Comparison of ENCODE assay signal across 3 cellular contexts in the genomic region with DNA sequence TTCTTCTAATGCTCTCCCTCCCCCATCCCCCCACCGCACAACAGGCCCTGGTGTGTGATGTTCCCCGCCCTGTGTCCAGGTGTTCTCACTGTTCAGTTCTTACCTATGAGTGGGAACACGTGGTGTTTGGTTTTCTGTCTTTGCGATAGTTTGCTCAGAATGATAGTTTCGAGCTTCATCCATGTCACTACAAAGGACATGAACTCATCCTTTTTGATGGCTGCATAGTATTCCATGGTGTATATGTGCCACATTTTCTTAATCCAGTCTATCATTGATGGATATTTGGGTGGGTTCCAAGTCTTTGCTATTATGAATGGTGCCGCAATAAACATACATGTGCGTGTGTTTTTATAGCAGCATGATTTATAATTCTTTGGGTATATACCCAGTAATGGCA.
DNase-seq lines count a peak whose midpoint lies in the region; ATAC-seq, FAIRE-seq and TF ChIP-seq lines count a peak whose summit lies in the region.
"Not testable (repeated sequence)": the region's sequence is repeated elsewhere in the genome, so short reads cannot be mapped to it uniquely, and the experiment has no call there.

No MANE protein-coding gene starts in this region.

- POLR2A ChIA-PET in HEK293 (lab: Yijun Ruan, JAX); K562 (lab: Yijun Ruan, JAX); HepG2 (lab: Yijun Ruan, JAX): not testable (repeated sequence)

- H3K9me3 ChIP-seq in HEK293 (ENCODE audit: control insufficient read depth, insufficient read depth, low read depth, low read length); K562 (replicated peaks; ENCODE audit: control insufficient read depth, insufficient read depth, low read depth, low read length): not testable (repeated sequence)
- peaks cover 66% of the 10 kb centered on the region for H3K9me3 ChIP-seq in HepG2 (ENCODE audit: low read length)

- not testable (repeated sequence) for H3K4me1 ChIP-seq in HEK293 (ENCODE audit: control insufficient read depth, insufficient read depth, low read length); K562 (replicated peaks in 1 of 2; ENCODE audit: control insufficient read depth in 2 of 2, insufficient read depth in 2 of 2, low read length in 2 of 2); HepG2 (ENCODE audit: insufficient read depth, low read length)

- not testable (repeated sequence) for H2AFZ ChIP-seq in K562 (ENCODE audit: low read depth, low read length); HepG2 (ENCODE audit: low read length)

- TF ChIP-seq RAD21 in K562 (CRISPR knock-in tag; conservative IDR thresholded peaks at IDR 0.05 in 1 of 2, IDR thresholded peaks at IDR 0.05 in 1 of 2); HepG2 (CRISPR knock-in tag; IDR thresholded peaks at IDR 0.05): not testable (repeated sequence)

- FAIRE-seq in K562 (lab: Jason Lieb, UNC); HepG2 (lab: Jason Lieb, UNC): not testable (repeated sequence)

- H3K27ac ChIP-seq in HEK293 (ENCODE audit: extremely low read depth, low read depth, low read length); K562 (ENCODE audit: extremely low read depth, low read depth, low read length); HepG2 (ENCODE audit: extremely low read length, insufficient read depth, low read length): not testable (repeated sequence)

- CTCF ChIA-PET in HEK293 (lab: Yijun Ruan, JAX), result interaction anchor here (0.6 kb wide), 1 partner anchor 10 kb away, joined by 3 read pairs; no protein-coding TSS in a partner anchor
- CTCF ChIA-PET in K562 (lab: Yijun Ruan, JAX; ENCODE audit: low intra/inter-chr PET ratio); HepG2 (lab: Yijun Ruan, JAX; ENCODE audit: low intra/inter-chr PET ratio, low total read pairs): not testable (repeated sequence)

- not testable (repeated sequence) for H3K9ac ChIP-seq in K562 (ENCODE audit: insufficient read depth in 1 of 2, low read depth in 2 of 2, low read length in 2 of 2); HepG2 (ENCODE audit: insufficient read depth, low read depth, low read length)

- H3K27me3 ChIP-seq in K562 (ENCODE audit: control insufficient read depth in 2 of 2, insufficient read depth in 2 of 2, low read length in 2 of 2); HepG2 (ENCODE audit: control insufficient read depth in 1 of 2, insufficient read depth in 2 of 2, low read length in 2 of 2): not testable (repeated sequence)

- BruUV-seq in K562 (replicated peaks; lab: Mats Ljungman, UMichigan); HepG2 (replicated peaks; lab: Mats Ljungman, UMichigan): not testable (repeated sequence)

- not testable (repeated sequence) for H3K79me2 ChIP-seq in K562 (ENCODE audit: control insufficient read depth, insufficient read depth, low read length); HepG2 (ENCODE audit: insufficient read depth, low read length)

- H3K9me1 ChIP-seq in K562 (ENCODE audit: control insufficient read depth, insufficient read depth, low read length), result not testable (repeated sequence)

- not testable (repeated sequence) for TF ChIP-seq CTCF in HEK293 (tag by site-specific recombination; IDR thresholded peaks at IDR 0.05); K562 (IDR thresholded peaks at IDR 0.05 in 2 of 3, conservative IDR thresholded peaks at IDR 0.05 in 1 of 3; ENCODE audit: insufficient read depth in 2 of 3, low read depth in 1 of 3, low read length in 3 of 3); HepG2 (CRISPR knock-in tag; IDR thresholded peaks at IDR 0.05)

- TF ChIP-seq EP300 in K562 (IDR thresholded peaks at IDR 0.05; ENCODE audit: low read length); HepG2 (IDR thresholded peaks at IDR 0.05; ENCODE audit: low read depth in 2 of 2, low read length in 2 of 2); HepG2 (CRISPR knock-in tag; IDR thresholded peaks at IDR 0.05; ENCODE audit: borderline replicate concordance): not testable (repeated sequence)

- in situ Hi-C loops in K562 (cut with MboI); HepG2 (cut with HindIII; ENCODE audit: extremely low pct_ligation_motif_present, low pct_unique_long_range_greater_than_20kb): not testable (repeated sequence)

- H4K20me1 ChIP-seq in K562 (replicated peaks; ENCODE audit: control insufficient read depth, insufficient read depth, low read length); HepG2 (ENCODE audit: insufficient read depth, low read length): not testable (repeated sequence)

- not testable (repeated sequence) for H3K4me3 ChIP-seq in HEK293 (ENCODE audit: low read depth, low read length); K562; HepG2 (replicated peaks in 1 of 3; ENCODE audit: insufficient read depth in 1 of 3, low read depth in 2 of 3, low read length in 3 of 3)

- not testable (repeated sequence) for DNase-seq in K562 (ENCODE audit: extremely low read depth in 1 of 4, low spot score in 3 of 4); HepG2 (ENCODE audit: low spot score)

- intact Hi-C loops in K562 (cut with micrococcal nuclease); HepG2 (cut with micrococcal nuclease; ENCODE audit: unreplicated experiment): not testable (repeated sequence)

- not testable (repeated sequence) for H3K36me3 ChIP-seq in HEK293 (ENCODE audit: control insufficient read depth in 2 of 2, insufficient read depth in 1 of 2, low read length in 2 of 2); K562 (ENCODE audit: control insufficient read depth, insufficient read depth, low read length); HepG2 (replicated peaks in 1 of 2; ENCODE audit: control insufficient read depth in 1 of 2, insufficient read depth in 2 of 2, low read length in 2 of 2)

- not testable (repeated sequence) for H3K4me2 ChIP-seq in K562 (ENCODE audit: insufficient read depth, low read length); HepG2 (ENCODE audit: low read depth, low read length)

- not testable (repeated sequence) for ATAC-seq in K562, HepG2

- under 1% methylated on average over 7 of the region's 7 CpGs for WGBS in K562 (ENCODE audit: insufficient coverage, low coverage, missing lambda C conversion rate)
- 24% methylated on average over 7 of the region's 7 CpGs for WGBS in HepG2 (ENCODE audit: low lambda C conversion rate)

- TF ChIP-seq POLR2A in K562 (conservative IDR thresholded peaks at IDR 0.05); HepG2 (IDR thresholded peaks at IDR 0.05; ENCODE audit: insufficient read depth in 1 of 2, low read depth in 2 of 2, low read length in 2 of 2): not testable (repeated sequence)

TF ChIP-seq in K562, 482 proteins besides CTCF, POLR2A, EP300 and RAD21:
- peak; percentile 13 for TF ChIP-seq RBM25 (IDR thresholded peaks at IDR 0.05; ENCODE audit: low read depth, low read length, severe bottlenecking)
- TF ChIP-seq ZNF146 (CRISPR knock-in tag; IDR thresholded peaks at IDR 0.05; ENCODE audit: unreplicated experiment), result peak; percentile 81
TF ChIP-seq in K562: peak in this region for 2; not testable (repeated sequence) for 480.

TF ChIP-seq in HepG2, 621 proteins besides CTCF, POLR2A, EP300 and RAD21:
- TF ChIP-seq, protein P1, sequence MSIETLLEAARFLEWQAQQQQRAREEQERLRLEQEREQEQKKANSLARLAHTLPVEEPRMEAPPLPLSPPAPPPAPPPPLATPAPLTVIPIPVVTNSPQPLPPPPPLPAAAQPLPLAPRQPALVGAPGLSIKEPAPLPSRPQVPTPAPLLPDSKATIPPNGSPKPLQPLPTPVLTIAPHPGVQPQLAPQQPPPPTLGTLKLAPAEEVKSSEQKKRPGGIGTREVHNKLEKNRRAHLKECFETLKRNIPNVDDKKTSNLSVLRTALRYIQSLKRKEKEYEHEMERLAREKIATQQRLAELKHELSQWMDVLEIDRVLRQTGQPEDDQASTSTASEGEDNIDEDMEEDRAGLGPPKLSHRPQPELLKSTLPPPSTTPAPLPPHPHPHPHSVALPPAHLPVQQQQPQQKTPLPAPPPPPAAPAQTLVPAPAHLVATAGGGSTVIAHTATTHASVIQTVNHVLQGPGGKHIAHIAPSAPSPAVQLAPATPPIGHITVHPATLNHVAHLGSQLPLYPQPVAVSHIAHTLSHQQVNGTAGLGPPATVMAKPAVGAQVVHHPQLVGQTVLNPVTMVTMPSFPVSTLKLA (IDR thresholded peaks at IDR 0.05), result 0 out of 2 replicates have a peak, but pooled peaks have one; percentile 21
TF ChIP-seq in HepG2: peak in this region for 1; not testable (repeated sequence) for 620.
